In genomic region chr6:139732451-139732850, GRCh38 we compare ENCODE assay signal across 2 cellular contexts.
TF ChIP-seq lines count a peak whose summit lies in the region.

No MANE protein-coding gene starts in this region.

TF ChIP-seq in A549, 52 proteins besides CTCF, POLR2A, EP300 and RAD21 (continued from another document):
- TF ChIP-seq ATOH8 (CRISPR knock-in tag; IDR thresholded peaks at IDR 0.05; ENCODE audit: low read depth) (no peak), PBX3 (IDR thresholded peaks at IDR 0.05) (no peak), HES2 (IDR thresholded peaks at IDR 0.05) (no peak)

TF ChIP-seq in K562, 482 proteins besides CTCF, POLR2A, EP300 and RAD21 (continued from another document):
- no peak for TF ChIP-seq ZNF592 (IDR thresholded peaks at IDR 0.05)
- TF ChIP-seq PRDM10 (IDR thresholded peaks at IDR 0.05; ENCODE audit: partially characterized antibody), result no peak
- peak; percentile 38; the same call in 1 of the 2 replicates for TF ChIP-seq FOSL1 (tag; conservative IDR thresholded peaks at IDR 0.05)
- TF ChIP-seq ZNF717 (CRISPR knock-in tag; IDR thresholded peaks at IDR 0.05), result no peak
- no peak for TF ChIP-seq ZNF23 (CRISPR knock-in tag; IDR thresholded peaks at IDR 0.05)
